Comparison of ENCODE assay signal across 19 cellular contexts in the genomic region with DNA sequence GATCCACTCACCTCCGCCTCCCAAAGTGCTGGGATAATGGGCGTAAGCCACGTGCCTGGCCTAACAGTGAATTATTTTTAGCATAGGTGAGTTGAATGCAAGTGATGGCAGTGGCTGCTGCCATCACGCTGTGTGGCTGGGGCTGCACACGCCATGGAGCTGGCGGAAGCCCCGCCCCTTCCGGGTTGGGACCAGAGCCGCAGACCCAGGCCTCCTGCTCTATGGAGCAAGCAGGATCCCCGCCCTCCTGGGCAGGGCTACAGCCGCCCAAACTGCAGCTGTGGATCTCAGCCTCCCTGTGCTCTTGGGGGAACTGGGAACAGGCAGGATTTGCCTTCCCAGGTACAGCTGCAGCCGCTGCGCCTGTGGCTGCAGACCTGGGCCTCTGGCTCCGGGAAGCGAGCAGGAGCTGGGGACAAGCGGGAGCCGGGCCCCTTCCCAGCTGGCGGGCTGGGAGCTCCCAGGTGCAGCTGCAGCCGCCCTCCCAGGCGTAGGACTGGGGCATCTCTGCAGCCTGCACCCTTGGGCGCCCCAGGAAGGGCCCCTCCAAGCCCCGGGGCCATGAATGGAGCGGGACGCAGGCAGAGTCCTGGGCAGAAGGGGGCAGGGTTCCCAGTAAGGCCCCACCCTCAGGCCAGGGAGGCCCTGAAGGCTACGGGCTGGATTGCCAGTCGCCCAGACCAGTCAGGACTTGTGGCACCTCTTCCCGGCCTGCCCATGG. TPM values are rescaled to one million over a fixed set of nuclear protein-coding genes. Genes with fewer than 3 reads are reported as not detected.
DNase-seq lines count a peak whose midpoint lies in the region; ATAC-seq, FAIRE-seq and TF ChIP-seq lines count a peak whose summit lies in the region.
"Had no signal": no experiment of that assay in that cellular context is flagged by ENCODE, and none has a peak within 500 bp of the region (broad histone marks: within the 10 kb centered on the region; RNA-seq: fewer than 3 reads in every experiment).

No MANE protein-coding gene starts in this region.

- H3K27ac ChIP-seq in HCT116 (ENCODE audit: low read depth, low read length) (no peak overlapping the region; the same call in 1 of the 2 replicates), astrocyte (ENCODE audit: low read depth, low read length) (no peak overlapping the region), iPS-20b (ENCODE audit: low read length) (peak overlapping the region; percentile 88), smooth muscle cell (ENCODE audit: low read depth) (no peak overlapping the region), esophagus squamous epithelium (no peak overlapping the region), gastroesophageal sphincter (no peak overlapping the region)
- H3K27ac ChIP-seq: BLaER1, psoas muscle, spleen had no signal

- WGBS in smooth muscle cell (ENCODE audit: low lambda C conversion rate): 8% methylated on average over 27 of the region's 27 CpGs
- 100% methylated on average over 1 to 2 of the region's 27 CpGs for WGBS in esophagus squamous epithelium, 2 donors
- WGBS in gastroesophageal sphincter (ENCODE audit: low coverage in 1 of 2), 2 donors: no CpG with 5 or more reads among the region's 27 CpGs

- H3K27me3 ChIP-seq in HCT116 (ENCODE audit: insufficient read depth, low read length): no peaks in the 10 kb centered on the region
- H3K27me3 ChIP-seq in astrocyte (ENCODE audit: insufficient read depth, low read length): no peaks in the 10 kb centered on the region
- H3K27me3 ChIP-seq in iPS-20b (ENCODE audit: insufficient read depth, low read length): no peaks in the 10 kb centered on the region
- no peaks in the 10 kb centered on the region for H3K27me3 ChIP-seq in smooth muscle cell (ENCODE audit: low read depth)
- H3K27me3 ChIP-seq in esophagus squamous epithelium: no peaks in the 10 kb centered on the region
- no peaks in the 10 kb centered on the region for H3K27me3 ChIP-seq in gastroesophageal sphincter
- H3K27me3 ChIP-seq: BLaER1, spleen had no signal

- no peaks in the 10 kb centered on the region for H3K27me3 Mint-ChIP-seq in astrocyte (ENCODE audit: low read depth, unreplicated experiment)
- H3K27me3 Mint-ChIP-seq: activated CD4-positive, alpha-beta memory T cell treated with anti-CD3 and anti-CD28 coated beads, Interleukin-2, amount 10 ng/mL, durations not matched to agents 7 days and 5 days; activated naive CD8-positive, alpha-beta T cell treated with anti-CD3 and anti-CD28 coated beads for 36 hours had no signal

- TF ChIP-seq RAD21 in HCT116 (IDR thresholded peaks at IDR 0.05; ENCODE audit: low read depth): no peak

- H3K4me1 ChIP-seq in HCT116 (ENCODE audit: control insufficient read depth in 1 of 2, insufficient read depth in 2 of 2, low read length in 2 of 2): no peaks in the 10 kb centered on the region
- H3K4me1 ChIP-seq in astrocyte (ENCODE audit: insufficient read depth, low read length): no peaks in the 10 kb centered on the region
- peaks cover 8% of the 10 kb centered on the region; the same call in 1 of the 2 replicates for H3K4me1 ChIP-seq in iPS-20b (ENCODE audit: insufficient read depth, low read length)
- H3K4me1 ChIP-seq in smooth muscle cell (ENCODE audit: low read depth): no peaks in the 10 kb centered on the region
- H3K4me1 ChIP-seq in esophagus squamous epithelium: no peaks in the 10 kb centered on the region
- no peaks in the 10 kb centered on the region for H3K4me1 ChIP-seq in gastroesophageal sphincter
- H3K4me1 ChIP-seq: BLaER1, psoas muscle, spleen had no signal

- no peaks in the 10 kb centered on the region for H3F3A ChIP-seq in smooth muscle cell (ENCODE audit: low read depth)

- H3K27ac Mint-ChIP-seq in astrocyte (ENCODE audit: unreplicated experiment): no peak overlapping the region
- H3K27ac Mint-ChIP-seq: activated CD4-positive, alpha-beta memory T cell treated with anti-CD3 and anti-CD28 coated beads, Interleukin-2, amount 10 ng/mL, durations not matched to agents 7 days and 5 days; activated naive CD8-positive, alpha-beta T cell treated with anti-CD3 and anti-CD28 coated beads for 36 hours had no signal

- CTCF ChIA-PET in HCT116 (lab: Charles Lee): no interaction called here

- H3K9me3 ChIP-seq in HCT116 (ENCODE audit: control insufficient read depth in 1 of 2, insufficient read depth in 1 of 2, low read depth in 1 of 2, low read length in 2 of 2): no peaks in the 10 kb centered on the region
- H3K9me3 ChIP-seq in astrocyte (ENCODE audit: insufficient read depth, low read depth, low read length): no peaks in the 10 kb centered on the region
- no peaks in the 10 kb centered on the region for H3K9me3 ChIP-seq in iPS-20b (ENCODE audit: insufficient read depth, low read depth, low read length)
- no peaks in the 10 kb centered on the region for H3K9me3 ChIP-seq in smooth muscle cell (replicated peaks; ENCODE audit: low read depth)
- no peaks in the 10 kb centered on the region for H3K9me3 ChIP-seq in esophagus squamous epithelium
- H3K9me3 ChIP-seq in gastroesophageal sphincter: no peaks in the 10 kb centered on the region
- H3K9me3 ChIP-seq: psoas muscle, spleen had no signal

- POLR2A ChIA-PET in HCT116 (lab: Charles Lee): no interaction called here

- TF ChIP-seq EP300 in gastroesophageal sphincter (IDR thresholded peaks at IDR 0.05): no peak

- peaks cover 3% of the 10 kb centered on the region for H3K36me3 Mint-ChIP-seq in astrocyte (ENCODE audit: low read depth, unreplicated experiment)

- H3K4me2 ChIP-seq in HCT116 (ENCODE audit: low read length) (no peak overlapping the region), astrocyte (ENCODE audit: low read length) (no peak overlapping the region), smooth muscle cell (peak overlapping the region; percentile 88)
- H3K4me2 ChIP-seq: BLaER1 had no signal

- no peaks in the 10 kb centered on the region for H3K79me2 ChIP-seq in HCT116 (ENCODE audit: insufficient read depth, low read length)
- H3K79me2 ChIP-seq in astrocyte (ENCODE audit: insufficient read depth, low read length): no peaks in the 10 kb centered on the region
- H3K79me2 ChIP-seq in smooth muscle cell (ENCODE audit: low read depth): no peaks in the 10 kb centered on the region

- intact Hi-C loops in HCT116 (cut with micrococcal nuclease) (no loop called here), esophagus squamous epithelium (cut with DNase I) (no loop called here)

- no TSS peak for BruUV-seq in HCT116 (replicated peaks; lab: Mats Ljungman, UMichigan)

- H3K4me1 Mint-ChIP-seq in astrocyte (ENCODE audit: low read depth, unreplicated experiment): no peaks in the 10 kb centered on the region
- H3K4me1 Mint-ChIP-seq: activated CD4-positive, alpha-beta memory T cell treated with anti-CD3 and anti-CD28 coated beads, Interleukin-2, amount 10 ng/mL, durations not matched to agents 7 days and 5 days; activated naive CD8-positive, alpha-beta T cell treated with anti-CD3 and anti-CD28 coated beads for 36 hours had no signal

- H3K9ac ChIP-seq in HCT116 (ENCODE audit: low read length): no peak overlapping the region
- no peak overlapping the region for H3K9ac ChIP-seq in astrocyte (ENCODE audit: low read length)
- peak overlapping the region; percentile 91; the same call in 1 of the 2 replicates for H3K9ac ChIP-seq in iPS-20b (ENCODE audit: low read depth, low read length)
- H3K9ac ChIP-seq in smooth muscle cell (ENCODE audit: low read depth): no peak overlapping the region
- H3K9ac ChIP-seq: BLaER1 had no signal

- TF ChIP-seq POLR2A in HCT116 (IDR thresholded peaks at IDR 0.05; ENCODE audit: borderline replicate concordance, extremely low read depth, insufficient read depth, insufficient read length): peak; percentile 93
- no peak for TF ChIP-seq POLR2A in esophagus squamous epithelium (IDR thresholded peaks at IDR 0.05)
- no peak for TF ChIP-seq POLR2A in gastroesophageal sphincter (IDR thresholded peaks at IDR 0.05)

- H3K4me3 Mint-ChIP-seq in astrocyte (ENCODE audit: unreplicated experiment): peak overlapping the region; percentile 20
- H3K4me3 Mint-ChIP-seq: activated CD4-positive, alpha-beta memory T cell treated with anti-CD3 and anti-CD28 coated beads, Interleukin-2, amount 10 ng/mL, durations not matched to agents 7 days and 5 days; activated naive CD8-positive, alpha-beta T cell treated with anti-CD3 and anti-CD28 coated beads for 36 hours had no signal

- H3K9me2 ChIP-seq in HCT116 (ENCODE audit: insufficient read depth): no peaks in the 10 kb centered on the region

- DNase-seq in HCT116 (ENCODE audit: low read depth, low spot score) (peak; percentile 4), astrocyte (ENCODE audit: low read depth) (no peak), smooth muscle cell (lab: John Stamatoyannopoulos, UW; ENCODE audit: unreplicated experiment) (peak; percentile 74), esophagus squamous epithelium (lab: John Stamatoyannopoulos, UW) (no peak)
- DNase-seq: activated CD4-positive, alpha-beta memory T cell treated with anti-CD3 and anti-CD28 coated beads, Interleukin-2, amount 10 ng/mL, durations not matched to agents 7 days and 5 days; activated naive CD8-positive, alpha-beta T cell treated with anti-CD3 and anti-CD28 coated beads for 36 hours; DMS153; left ventricle myocardium superior; NCI-H1436 treated with DMSO at 0.1 percent for 48 hours; NCI-H226; psoas muscle; spleen; SW 1271 had no signal

- H4K20me1 ChIP-seq in HCT116 (ENCODE audit: insufficient read depth) (no peaks in the 10 kb centered on the region), astrocyte (ENCODE audit: insufficient read depth, low read length) (no peaks in the 10 kb centered on the region), smooth muscle cell (ENCODE audit: low read depth) (no peaks in the 10 kb centered on the region)
- H4K20me1 ChIP-seq: BLaER1 had no signal

- no peak overlapping the region for H2AFZ ChIP-seq in HCT116 (ENCODE audit: low read depth, low read length, poor library complexity, severe bottlenecking)
- no peak overlapping the region for H2AFZ ChIP-seq in astrocyte (ENCODE audit: low read depth, low read length)
- H2AFZ ChIP-seq in smooth muscle cell (ENCODE audit: low read depth): peak overlapping the region; percentile 73

- ATAC-seq in HCT116 (peak; percentile 96), gastroesophageal sphincter (no peak), GM19463 (IDR thresholded peaks at IDR 0.05; ENCODE audit: unreplicated experiment) (no peak)
- ATAC-seq: left ventricle myocardium superior, psoas muscle had no signal

- no peaks in the 10 kb centered on the region for H3K9me3 Mint-ChIP-seq in astrocyte (ENCODE audit: unreplicated experiment)
- H3K9me3 Mint-ChIP-seq: activated CD4-positive, alpha-beta memory T cell treated with anti-CD3 and anti-CD28 coated beads, Interleukin-2, amount 10 ng/mL, durations not matched to agents 7 days and 5 days; activated naive CD8-positive, alpha-beta T cell treated with anti-CD3 and anti-CD28 coated beads for 36 hours had no signal

- RAD21 ChIA-PET in HCT116 (lab: Charles Lee; ENCODE audit: low non-redundant PET in 1 of 2, low total read pairs in 2 of 2, uncharacterized antibody in 2 of 2, unreplicated experiment in 2 of 2): no interaction called here

- H3K4me3 ChIP-seq in HCT116 (replicated peaks in 1 of 2; ENCODE audit: low read depth in 1 of 2, low read length in 2 of 2): no peak overlapping the region
- no peak overlapping the region for H3K4me3 ChIP-seq in astrocyte (ENCODE audit: insufficient read depth, low read depth, low read length)
- H3K4me3 ChIP-seq in iPS-20b (ENCODE audit: low read length): peak overlapping the region; percentile 77
- peak overlapping the region; percentile 69 for H3K4me3 ChIP-seq in smooth muscle cell
- no peak overlapping the region for H3K4me3 ChIP-seq in esophagus squamous epithelium
- H3K4me3 ChIP-seq in gastroesophageal sphincter: no peak overlapping the region
- H3K4me3 ChIP-seq: BLaER1, psoas muscle, spleen had no signal

- no peak for TF ChIP-seq CTCF in HCT116 (IDR thresholded peaks at IDR 0.05 in 2 of 3, conservative IDR thresholded peaks at IDR 0.05 in 1 of 3; ENCODE audit: borderline replicate concordance in 1 of 3, insufficient read depth in 1 of 3, low read depth in 2 of 3, low read length in 2 of 3)
- TF ChIP-seq CTCF in astrocyte (IDR thresholded peaks at IDR 0.05; ENCODE audit: insufficient read depth, low read depth, low read length): no peak
- no peak for TF ChIP-seq CTCF in smooth muscle cell (IDR thresholded peaks at IDR 0.05; ENCODE audit: borderline replicate concordance, insufficient read depth, poor library complexity, severe bottlenecking)
- no peak for TF ChIP-seq CTCF in esophagus squamous epithelium (IDR thresholded peaks at IDR 0.05)
- TF ChIP-seq CTCF in gastroesophageal sphincter (IDR thresholded peaks at IDR 0.05): no peak

- H3K36me3 ChIP-seq in HCT116 (ENCODE audit: control insufficient read depth in 1 of 2, insufficient read depth in 2 of 2, low read length in 2 of 2) (peaks cover 4 to 6% of the 10 kb centered on the region in 2 experiments; a peak in 2 of 4 replicates), astrocyte (ENCODE audit: insufficient read depth, low read length) (peaks cover 2% of the 10 kb centered on the region), iPS-20b (ENCODE audit: insufficient read depth, low read depth, low read length) (no peaks in the 10 kb centered on the region), smooth muscle cell (ENCODE audit: low read depth) (no peaks in the 10 kb centered on the region), esophagus squamous epithelium (peaks cover 0 to 71% (median 4%) of the 10 kb centered on the region in 3 donors), gastroesophageal sphincter (peaks cover 0 to 76% of the 10 kb centered on the region in 2 donors)

- no peak for FAIRE-seq in astrocyte (lab: Jason Lieb, UNC)

RNA-seq across cellular contexts. Expression of gene SLA2, which starts 30.9 kb away (rescaled TPM):
- total RNA-seq in HCT116 (2021; ENCODE audit: unreplicated experiment) (0.12 TPM), astrocyte (0.14 TPM in 1 of 2 replicates, not detected in the other), smooth muscle cell (not detected in 2 replicates), esophagus squamous epithelium (1 to 10 TPM in 1 of 4 donors, under 1 TPM in 2, not detected in 1; 0.11 to 1.9 (median 0.61) TPM), gastroesophageal sphincter (under 1 TPM in 1 of 4 donors, not detected in 3; 0.13 TPM)
- 0.04 and 0.09 TPM in 2 replicates for polyA plus RNA-seq in HCT116 (2012)
- not detected in 2 replicates for polyA plus RNA-seq in smooth muscle cell
- total RNA-seq: HT-29, RPMI7951 had no signal

Comparison
In these comparisons a context has a peak if more than half of its experiments do, and no peak if none do; other contexts are left out.
1. DNase-seq: peak in HCT116 (single experiment) and smooth muscle cell (single experiment); none in astrocyte (single experiment) and esophagus squamous epithelium (single experiment).
2. H3K4me3 ChIP-seq: peak in iPS-20b (single experiment) and smooth muscle cell (single experiment); none in HCT116 (0 of 2), astrocyte (single experiment), esophagus squamous epithelium (0 of 4) and gastroesophageal sphincter (0 of 2).